In the genomic region with DNA sequence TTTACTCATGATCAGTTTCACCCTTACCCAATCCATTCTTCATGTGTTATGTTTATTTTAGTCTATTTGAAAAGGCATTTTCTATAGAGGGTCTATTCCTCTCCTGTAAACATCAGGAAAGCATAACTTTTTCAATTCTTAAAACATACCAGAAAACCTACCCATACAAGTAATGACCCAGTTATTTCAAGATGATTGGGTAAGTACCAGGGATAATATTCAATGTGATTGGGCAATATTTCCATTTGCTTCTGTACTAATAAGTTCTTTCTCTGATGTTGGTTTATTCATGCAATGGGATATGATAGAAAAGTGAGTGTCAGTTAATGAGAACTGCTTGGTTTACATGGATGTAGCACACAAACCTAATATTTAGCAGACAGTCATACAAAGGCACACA, we compare ENCODE assay signal across 20 cellular contexts.
"Had no signal": no experiment of that assay in that cellular context is flagged by ENCODE, and none has a peak within 500 bp of the region (broad histone marks: within the 10 kb centered on the region; RNA-seq: fewer than 3 reads in every experiment).

No MANE protein-coding gene starts in this region.

- H3K4me3 Mint-ChIP-seq: immature natural killer cell, mesothelial cell of epicardium, naive B cell had no signal

- ATAC-seq: foreskin keratinocyte, gastroesophageal sphincter, heart left ventricle, left cardiac atrium, left lung, left ventricle myocardium superior, lower lobe of right lung, mucosa of descending colon had no signal

- H3K4me1 Mint-ChIP-seq: immature natural killer cell, naive B cell had no signal

- H3K27ac ChIP-seq: coronary artery, dorsolateral prefrontal cortex, esophagus muscularis mucosa, foreskin keratinocyte, gastroesophageal sphincter, heart left ventricle, hepatocyte, left lung, lower lobe of right lung had no signal

- H3K4me3 ChIP-seq: coronary artery, dorsolateral prefrontal cortex, esophagus muscularis mucosa, gastroesophageal sphincter, heart left ventricle, hepatocyte, left lung, lower lobe of right lung, mucosa of descending colon had no signal

- H3K27ac Mint-ChIP-seq: immature natural killer cell, mesothelial cell of epicardium had no signal

- H3K79me2 ChIP-seq: hepatocyte had no signal

- H3K4me1 ChIP-seq: foreskin keratinocyte, left lung, lower lobe of right lung had no signal

- H2AFZ ChIP-seq: hepatocyte had no signal

- H3K36me3 ChIP-seq: esophagus muscularis mucosa, gastroesophageal sphincter, heart left ventricle, left lung, lower lobe of right lung had no signal

- DNase-seq: dermis blood vessel endothelial cell; dorsolateral prefrontal cortex; effector CD4-positive, alpha-beta T cell; effector memory CD4-positive, alpha-beta T cell; foreskin keratinocyte; heart left ventricle; hypothalamus; immature natural killer cell; left cardiac atrium; left lung; left ventricle myocardium superior; lower lobe of right lung; mesenchymal stem cell; mucosa of descending colon; naive B cell had no signal

- H3K4me2 ChIP-seq: hepatocyte had no signal

- H3K9me3 ChIP-seq: esophagus muscularis mucosa, gastroesophageal sphincter, heart left ventricle, left lung, lower lobe of right lung, mucosa of descending colon had no signal

- H3K27me3 ChIP-seq: esophagus muscularis mucosa, foreskin keratinocyte, gastroesophageal sphincter, heart left ventricle, hepatocyte, left lung had no signal

- H3K36me3 Mint-ChIP-seq: naive B cell had no signal
